ENCODE assay signal across 14 cellular contexts in the genomic region with DNA sequence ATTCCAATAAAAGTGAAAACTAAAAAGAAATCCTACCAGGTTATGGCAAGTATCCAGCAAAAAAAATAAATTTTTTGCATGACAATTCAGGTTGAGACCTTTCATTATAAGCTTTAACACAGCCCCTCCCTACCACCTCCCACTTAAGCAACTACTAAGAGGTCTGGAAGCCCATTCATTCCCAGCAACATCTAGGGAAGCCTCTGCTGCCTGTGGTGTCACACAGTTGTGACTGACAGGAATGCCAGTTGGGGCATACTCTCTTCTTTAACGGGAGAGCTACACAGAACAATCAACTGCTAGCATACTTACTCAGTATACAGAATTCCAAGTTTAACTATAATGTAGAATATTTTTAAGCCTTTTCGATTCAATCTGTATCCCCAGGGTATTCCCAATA.
"Had no signal": no experiment of that assay in that cellular context is flagged by ENCODE, and none has a peak within 500 bp of the region (broad histone marks: within the 10 kb centered on the region; RNA-seq: fewer than 3 reads in every experiment).

No MANE protein-coding gene starts in this region.

- H3K27me3 ChIP-seq: gastroesophageal sphincter, tibial artery, vagina had no signal

- H3K27ac ChIP-seq: gastroesophageal sphincter, parathyroid adenoma, tibial artery, vagina had no signal

- H3K27ac Mint-ChIP-seq: activated naive CD4-positive, alpha-beta T cell treated with anti-CD3 and anti-CD28 coated beads for 36 hours had no signal

- DNase-seq: activated CD4-positive, alpha-beta T cell treated with anti-CD3 and anti-CD28 coated beads, Interleukin-2, amount 50 U/mL, for 1 hour; activated CD8-positive, alpha-beta memory T cell treated with anti-CD3 and anti-CD28 coated beads for 24 hours; activated naive CD4-positive, alpha-beta T cell treated with anti-CD3 and anti-CD28 coated beads for 36 hours; kidney; mesenchymal stem cell; retina; stimulated activated CD4-positive, alpha-beta T cell treated with anti-CD3 and anti-CD28 coated beads, Interleukin-2, amount 100 ng/mL, for 48 hours; stimulated activated naive CD4-positive, alpha-beta T cell; T-helper 9 cell; tibial artery had no signal

- H2AFZ ChIP-seq: parathyroid adenoma had no signal

- H3K4me3 ChIP-seq: gastroesophageal sphincter, tibial artery, vagina had no signal

- H3K36me3 ChIP-seq: gastroesophageal sphincter, tibial artery, vagina had no signal

- H3K4me3 Mint-ChIP-seq: activated naive CD4-positive, alpha-beta T cell treated with anti-CD3 and anti-CD28 coated beads for 36 hours had no signal

- H3K9me3 ChIP-seq: gastroesophageal sphincter, tibial artery, vagina had no signal

- H3K4me1 ChIP-seq: parathyroid adenoma had no signal

- ATAC-seq: activated CD4-positive, CD25-positive, alpha-beta regulatory T cell treated with anti-CD3 and anti-CD28 coated beads, Interleukin-2, amount 50 U/mL, for 24 hours; gastroesophageal sphincter had no signal

- H3K9ac ChIP-seq: parathyroid adenoma had no signal
